ENCODE assay signal across 9 cellular contexts in the genomic region with DNA sequence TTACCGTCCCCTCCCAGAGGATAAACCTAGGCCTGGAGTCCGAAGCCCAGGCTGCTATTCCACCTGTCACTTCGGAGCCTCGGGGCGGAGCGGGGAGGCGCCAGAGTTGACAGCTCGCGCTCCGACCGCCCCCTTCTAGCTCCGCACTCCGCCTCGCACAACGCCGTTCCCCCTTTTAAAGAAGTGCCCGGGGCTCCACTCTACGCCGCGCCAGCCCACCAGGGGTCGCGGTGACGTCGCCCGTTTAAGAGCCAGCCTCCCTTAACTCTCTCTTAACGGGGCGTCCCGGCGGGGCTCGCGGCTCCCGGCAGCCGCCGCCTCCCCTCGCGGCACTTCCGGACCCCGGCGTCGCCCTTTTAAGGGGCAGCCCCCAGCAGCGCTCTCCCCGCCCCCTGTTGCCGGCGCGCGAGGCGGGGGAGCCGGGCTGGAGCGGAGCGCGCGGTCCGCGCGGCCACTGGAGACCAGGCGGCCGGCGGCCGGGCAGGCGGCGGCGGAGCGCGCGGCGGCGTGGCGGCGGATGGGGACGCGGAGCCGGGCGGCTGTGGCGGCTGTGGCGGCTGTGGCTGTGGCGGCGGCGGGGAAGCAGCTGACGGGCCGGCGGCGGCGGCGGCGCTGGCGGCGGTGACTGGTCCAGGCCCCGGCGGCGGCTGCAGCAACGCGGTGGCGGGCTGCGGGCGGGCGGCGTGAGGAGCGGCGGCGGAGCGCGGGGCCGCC. TPM values are rescaled to one million over a fixed set of nuclear protein-coding genes. Genes with fewer than 3 reads are reported as not detected.
DNase-seq lines count a peak whose midpoint lies in the region; ATAC-seq, FAIRE-seq and TF ChIP-seq lines count a peak whose summit lies in the region.
"Had no signal": no experiment of that assay in that cellular context is flagged by ENCODE, and none has a peak within 500 bp of the region (broad histone marks: within the 10 kb centered on the region; RNA-seq: fewer than 3 reads in every experiment).

A gene (plus strand): TSS at position 454 of the 714 bp plus-strand sequence. CDS start 364 bp downstream, outside the sequence.

- no peaks in the 10 kb centered on the region for H3K27me3 ChIP-seq in keratinocyte (ENCODE audit: control insufficient read depth, extremely low read depth, insufficient read depth, low read length)

- peaks cover 39% of the 10 kb centered on the region for H3K4me1 ChIP-seq in keratinocyte (ENCODE audit: control insufficient read depth, extremely low read depth, insufficient read depth, low read length)

- H3K36me3 ChIP-seq in keratinocyte (ENCODE audit: control insufficient read depth in 2 of 2, extremely low read depth in 1 of 2, insufficient read depth in 2 of 2, low read length in 2 of 2) = peaks cover 0 to 8% of the 10 kb centered on the region in 2 experiments

- no peaks in the 10 kb centered on the region for H4K20me1 ChIP-seq in keratinocyte (ENCODE audit: control insufficient read depth, extremely low read depth, insufficient read depth, low read length)

- peak within 1 kb of the TSS; percentile 62 for H2AFZ ChIP-seq in keratinocyte (ENCODE audit: control insufficient read depth, low read length)

- DNase-seq in AG10803 (ENCODE audit: low read depth) = peak; percentile 92
- DNase-seq in NCI-H446 (lab: John Stamatoyannopoulos, UW) = peak; percentile 89 to 93
- DNase-seq in activated CD4-positive, CD25-positive, alpha-beta regulatory T cell treated with anti-CD3 and anti-CD28 coated beads, Interleukin-2, amount 50 U/mL, for 16 hours (ENCODE audit: low read depth, low spot score) = peak; percentile 73
- peak; percentile 86 for DNase-seq in central memory CD4-positive, alpha-beta T cell
- DNase-seq in keratinocyte (ENCODE audit: low read depth, low spot score) = no peak
- peak; percentile 73 to 83 for DNase-seq in stimulated activated CD4-positive, alpha-beta T cell treated with anti-CD3 and anti-CD28 coated beads, Interleukin-15, amount 100 ng/mL, for 1 hour (ENCODE audit: low read depth in 1 of 2, low spot score in 1 of 2)

- TF ChIP-seq CTCF in AG10803 (conservative IDR thresholded peaks at IDR 0.05; ENCODE audit: low read length) (peak; percentile 44), keratinocyte (optimal IDR thresholded peaks at IDR 0.05 in 1 of 3, IDR thresholded peaks at IDR 0.05 in 1 of 3, conservative IDR thresholded peaks at IDR 0.05 in 1 of 3; ENCODE audit: extremely low read depth in 1 of 3, insufficient read depth in 2 of 3, low read length in 3 of 3) (peak in 2 of 3 experiments; percentile 40 to 45)

- H3K9me3 ChIP-seq in keratinocyte (ENCODE audit: control insufficient read depth, low read depth, low read length) = no peaks in the 10 kb centered on the region

- dilution Hi-C loops in keratinocyte (cut with MboI; ENCODE audit: extremely low pct_ligation_motif_present, low sequenced_read_pairs) = no loop called here

- ATAC-seq in GM19023 (IDR thresholded peaks at IDR 0.05; ENCODE audit: unreplicated experiment) (peak; percentile 85), HG03280 (IDR thresholded peaks at IDR 0.05; ENCODE audit: unreplicated experiment) (peak; percentile 82)

- H3K4me3 ChIP-seq in AG10803 (ENCODE audit: low read length) (peak within 1 kb of the TSS; percentile 74), keratinocyte (ENCODE audit: control insufficient read depth in 2 of 3, extremely low read depth in 1 of 3, insufficient read depth in 2 of 3, low read depth in 1 of 3, low read length in 3 of 3) (peak within 1 kb of the TSS; percentile 65 to 73 (median 73))

- no peak within 1 kb of the TSS for H3K27ac ChIP-seq in keratinocyte (ENCODE audit: control insufficient read depth, insufficient read depth, low read length)

- H3K4me2 ChIP-seq in keratinocyte (ENCODE audit: control insufficient read depth, extremely low read depth, insufficient read depth, low read depth, low read length) = peak within 1 kb of the TSS; percentile 60

- H3K9me1 ChIP-seq in keratinocyte (ENCODE audit: control insufficient read depth, extremely low read depth, insufficient read depth, low read length) = no peaks in the 10 kb centered on the region

- no peak for FAIRE-seq in keratinocyte (lab: Jason Lieb, UNC)
- FAIRE-seq: colon had no signal

- H3K9ac ChIP-seq in keratinocyte (ENCODE audit: control insufficient read depth, extremely low read depth, insufficient read depth, low read length) = peak within 1 kb of the TSS; percentile 65

- H3K79me2 ChIP-seq in keratinocyte (ENCODE audit: control insufficient read depth, insufficient read depth, low read length) = peaks cover 21% of the 10 kb centered on the region

RNA-seq across cellular contexts. Expression of the gene that starts here (rescaled TPM):
- 9.1 to 15.2 TPM (median 13.5 TPM) in 3 replicates for polyA plus RNA-seq in keratinocyte
- 2.5 TPM for polyA plus RNA-seq in keratinocyte (2011; ENCODE audit: low read depth)
- polyA plus RNA-seq in keratinocyte (2011; cell fraction: cytosol; rRNA removed) = 8.5 and 17.1 TPM in 2 replicates
- 17.2 and 18.4 TPM in 2 replicates for polyA plus RNA-seq in keratinocyte (2011; cell fraction: nucleus; rRNA removed)
- 7.8 and 18.3 TPM in 2 replicates for polyA plus RNA-seq in keratinocyte (2012; ENCODE audit: low replicate concordance)
- 4.8 to 6.7 TPM (median 6.4 TPM) in 3 replicates for polyA minus RNA-seq in keratinocyte
- 10.7 TPM for polyA minus RNA-seq in keratinocyte (2011; cell fraction: cytosol; rRNA and poly(A)+ RNA removed)
- 4.6 and 5.9 TPM in 2 replicates for polyA minus RNA-seq in keratinocyte (2011; cell fraction: nucleus; rRNA and poly(A)+ RNA removed)
